Comparison of ENCODE assay signal across 14 cellular contexts in genomic region chr3:10166213-10166604, GRCh38. TPM values are rescaled to one million over a fixed set of nuclear protein-coding genes. Genes with fewer than 3 reads are reported as not detected.
DNase-seq lines count a peak whose midpoint lies in the region; ATAC-seq, FAIRE-seq and TF ChIP-seq lines count a peak whose summit lies in the region.
"Had no signal": no experiment of that assay in that cellular context is flagged by ENCODE, and none has a peak within 500 bp of the region (broad histone marks: within the 10 kb centered on the region; RNA-seq: fewer than 3 reads in every experiment).

No MANE protein-coding gene starts in this region.

- TF ChIP-seq CTCF in CD8-positive, alpha-beta T cell (IDR thresholded peaks at IDR 0.05) = no peak
- TF ChIP-seq CTCF in IMR-90 (conservative IDR thresholded peaks at IDR 0.05; ENCODE audit: low read depth, low read length) = no peak
- no peak for TF ChIP-seq CTCF in K562 (IDR thresholded peaks at IDR 0.05 in 2 of 3, conservative IDR thresholded peaks at IDR 0.05 in 1 of 3; ENCODE audit: insufficient read depth in 2 of 3, low read depth in 1 of 3, low read length in 3 of 3)
- TF ChIP-seq CTCF in natural killer cell (IDR thresholded peaks at IDR 0.05) = no peak

- H3K9ac ChIP-seq in IMR-90 (ENCODE audit: low read depth, low read length) = no peak overlapping the region
- H3K9ac ChIP-seq in K562 (ENCODE audit: insufficient read depth in 1 of 2, low read depth in 2 of 2, low read length in 2 of 2) = no peak overlapping the region

- no peak overlapping the region for H2BK120ac ChIP-seq in IMR-90 (ENCODE audit: low read depth, low read length)

- TF ChIP-seq POLR2A in IMR-90 (IDR thresholded peaks at IDR 0.05; ENCODE audit: low read depth, low read length) (no peak), K562 (conservative IDR thresholded peaks at IDR 0.05) (no peak)

- in situ Hi-C loops in IMR-90 (cut with MboI; ENCODE audit: low sequenced_read_pairs) (no loop called here), K562 (cut with MboI) (no loop called here)

- no peak overlapping the region for H2AFZ ChIP-seq in IMR-90 (replicated peaks; ENCODE audit: low read length, poor library complexity)
- H2AFZ ChIP-seq in K562 (ENCODE audit: low read depth, low read length) = no peak overlapping the region

- H4K5ac ChIP-seq in IMR-90 (ENCODE audit: low read depth, low read length) = no peak overlapping the region

- CTCF ChIA-PET in CD8-positive, alpha-beta T cell (lab: Charles Lee) = interaction anchor here (1.2 to 3.4 kb wide), 4 partner anchors 29 to 77 kb away, joined by 5 to 12 read pairs (median 6); no protein-coding TSS in a partner anchor
- CTCF ChIA-PET in IMR-90 (lab: Yijun Ruan, JAX) = no interaction called here
- CTCF ChIA-PET in K562 (lab: Yijun Ruan, JAX; ENCODE audit: low intra/inter-chr PET ratio) = no interaction called here

- intact Hi-C loops in CD8-positive, alpha-beta T cell (cut with DNase I, micrococcal nuclease) = no loop called here
- intact Hi-C loops in IMR-90 (cut with micrococcal nuclease) (no loop called here), K562 (cut with micrococcal nuclease) (no loop called here), natural killer cell (cut with micrococcal nuclease) (no loop called here)

- peak overlapping the region; percentile 82 for H3K4me3 Mint-ChIP-seq in CD8-positive, alpha-beta T cell
- H3K4me3 Mint-ChIP-seq in natural killer cell = peak overlapping the region; percentile 90

- H3K79me1 ChIP-seq in IMR-90 (ENCODE audit: low read depth in 1 of 2, low read length in 2 of 2) = peaks cover 21 to 49% of the 10 kb centered on the region in 2 experiments

- dilution Hi-C loops in IMR-90 (cut with HindIII; ENCODE audit: low sequenced_read_pairs, unreplicated experiment) = no loop called here

- H3K27me3 Mint-ChIP-seq in CD8-positive, alpha-beta T cell (ENCODE audit: low read depth) = no peaks in the 10 kb centered on the region
- no peaks in the 10 kb centered on the region for H3K27me3 Mint-ChIP-seq in natural killer cell (ENCODE audit: low read depth in 2 of 2)

- H3K4ac ChIP-seq in IMR-90 (ENCODE audit: low read depth, low read length) = no peak overlapping the region

- H4K20me1 ChIP-seq in IMR-90 (ENCODE audit: insufficient read depth, low read length) (no peaks in the 10 kb centered on the region), K562 (replicated peaks; ENCODE audit: control insufficient read depth, insufficient read depth, low read length) (no peaks in the 10 kb centered on the region)

- H3K9me3 ChIP-seq in CD8-positive, alpha-beta T cell (ENCODE audit: low read length) = no peaks in the 10 kb centered on the region
- H3K9me3 ChIP-seq in IMR-90 (ENCODE audit: control insufficient read depth, insufficient read depth, low read length) (no peaks in the 10 kb centered on the region), K562 (replicated peaks; ENCODE audit: control insufficient read depth, insufficient read depth, low read depth, low read length) (peaks cover 10% of the 10 kb centered on the region)
- H3K9me3 ChIP-seq: thyroid gland had no signal

- BruUV-seq in IMR-90 (replicated peaks; lab: Mats Ljungman, UMichigan) = TSS peak; percentile 53
- TSS peak; percentile 39 for BruUV-seq in K562 (replicated peaks; lab: Mats Ljungman, UMichigan)

- no peak for FAIRE-seq in K562 (lab: Jason Lieb, UNC)
- FAIRE-seq: D721Med had no signal

- H3K36me3 ChIP-seq in CD8-positive, alpha-beta T cell (ENCODE audit: insufficient read depth, low read length) = no peaks in the 10 kb centered on the region
- H3K36me3 ChIP-seq in IMR-90 (ENCODE audit: control insufficient read depth, insufficient read depth, low read length) (peaks cover 2% of the 10 kb centered on the region; the same call in 1 of the 2 replicates), K562 (ENCODE audit: control insufficient read depth, insufficient read depth, low read length) (no peaks in the 10 kb centered on the region)
- H3K36me3 ChIP-seq: thyroid gland had no signal

- no peak overlapping the region for H4K91ac ChIP-seq in IMR-90 (ENCODE audit: insufficient read depth, low read depth, low read length)

- H3K4me3 ChIP-seq in CD8-positive, alpha-beta T cell (ENCODE audit: low read depth, low read length) = no peak overlapping the region
- peak overlapping the region; percentile 7; the same call in 1 of the 2 replicates for H3K4me3 ChIP-seq in IMR-90 (ENCODE audit: insufficient read depth, low read depth, low read length)
- no peak overlapping the region for H3K4me3 ChIP-seq in K562
- H3K4me3 ChIP-seq: thyroid gland had no signal

- H3K4me1 Mint-ChIP-seq in CD8-positive, alpha-beta T cell (ENCODE audit: low read depth) = peaks cover 19% of the 10 kb centered on the region
- H3K4me1 Mint-ChIP-seq in natural killer cell = peaks cover 32 to 38% of the 10 kb centered on the region in 2 donors

- H3K18ac ChIP-seq in IMR-90 (ENCODE audit: low read depth, low read length) = no peak overlapping the region

- no peak overlapping the region for H3K27ac ChIP-seq in CD8-positive, alpha-beta T cell (ENCODE audit: low read depth, low read length)
- no peak overlapping the region; the same call in 1 of the 2 replicates for H3K27ac ChIP-seq in IMR-90 (ENCODE audit: insufficient read depth, low read length)
- H3K27ac ChIP-seq in K562 (ENCODE audit: extremely low read depth, low read depth, low read length) = no peak overlapping the region
- H3K27ac ChIP-seq: thyroid gland had no signal

- peak overlapping the region; percentile 66 for H3K4me2 ChIP-seq in IMR-90 (ENCODE audit: low read depth, low read length)
- H3K4me2 ChIP-seq in K562 (ENCODE audit: insufficient read depth, low read length) = no peak overlapping the region

- no peak for TF ChIP-seq EP300 in K562 (IDR thresholded peaks at IDR 0.05; ENCODE audit: low read length)

- H2BK20ac ChIP-seq in IMR-90 (ENCODE audit: low read depth, low read length) = no peak overlapping the region

- H2AK9ac ChIP-seq in IMR-90 (replicated peaks; ENCODE audit: low read depth, low read length, poor library complexity) = peak overlapping the region; percentile 79

- no peaks in the 10 kb centered on the region for H3K79me2 ChIP-seq in K562 (ENCODE audit: control insufficient read depth, insufficient read depth, low read length)

- no peak overlapping the region for H2BK5ac ChIP-seq in IMR-90 (ENCODE audit: low read depth, low read length, poor library complexity, severe bottlenecking)

- H3K9me1 ChIP-seq in IMR-90 (ENCODE audit: insufficient read depth, low read length) (no peaks in the 10 kb centered on the region), K562 (ENCODE audit: control insufficient read depth, insufficient read depth, low read length) (no peaks in the 10 kb centered on the region)

- ATAC-seq in CD8-positive, alpha-beta T cell = no peak
- no peak for ATAC-seq in IMR-90 (ENCODE audit: low read depth)
- ATAC-seq in K562 = no peak
- ATAC-seq in natural killer cell = no peak
- no peak for ATAC-seq in GM21737 (IDR thresholded peaks at IDR 0.05; ENCODE audit: unreplicated experiment)
- no peak for ATAC-seq in GM21367 (IDR thresholded peaks at IDR 0.05; ENCODE audit: unreplicated experiment)

- no peak overlapping the region for H3K23ac ChIP-seq in IMR-90 (ENCODE audit: low read depth, low read length)

- no peak overlapping the region for H3K14ac ChIP-seq in IMR-90 (replicated peaks; ENCODE audit: low read depth, low read length)

- WGBS in IMR-90 (ENCODE audit: extremely low coverage in 2 of 2, insufficient read length in 1 of 2), 2 experiments = 88% methylated on average over 4 of the region's 5 CpGs; no CpG with 5 or more reads in 1 of the 2 experiments
- 61% methylated on average over 5 of the region's 5 CpGs for WGBS in K562 (ENCODE audit: insufficient coverage, low coverage, missing lambda C conversion rate)

- H2BK15ac ChIP-seq in IMR-90 (ENCODE audit: low read depth, low read length) = no peak overlapping the region

- H3K27me3 ChIP-seq in CD8-positive, alpha-beta T cell (ENCODE audit: insufficient read depth, low read length) = no peaks in the 10 kb centered on the region
- H3K27me3 ChIP-seq in IMR-90 (ENCODE audit: control insufficient read depth, insufficient read depth, low read length) (no peaks in the 10 kb centered on the region), K562 (ENCODE audit: control insufficient read depth in 2 of 2, insufficient read depth in 2 of 2, low read length in 2 of 2) (no peaks in the 10 kb centered on the region)
- H3K27me3 ChIP-seq: thyroid gland had no signal

- no peak overlapping the region for H3K56ac ChIP-seq in IMR-90 (ENCODE audit: extremely low read depth, insufficient read depth, low read length)

- no peak for DNase-seq in CD8-positive, alpha-beta T cell
- DNase-seq in IMR-90 (no peak), K562 (ENCODE audit: extremely low read depth in 1 of 4, low spot score in 3 of 4) (peak in 2 of 4 experiments; percentile 8 to 20), natural killer cell (no peak), DMS79 treated with DMSO at 0.1 percent for 48 hours (lab: John Stamatoyannopoulos, UW) (no peak)
- DNase-seq: activated CD4-positive, CD25-positive, alpha-beta regulatory T cell treated with anti-CD3 and anti-CD28 coated beads, Interleukin-2, amount 50 U/mL, for 72 hours; foreskin melanocyte; islet precursor cell; Kasumi-1; NCI-H2029 treated with DMSO at 0.1 percent for 48 hours had no signal

- peak overlapping the region; percentile 68 for H3K27ac Mint-ChIP-seq in CD8-positive, alpha-beta T cell
- H3K27ac Mint-ChIP-seq in natural killer cell = peak overlapping the region; percentile 58 to 78

- no peak overlapping the region for H4K8ac ChIP-seq in IMR-90 (ENCODE audit: low read depth in 2 of 2, low read length in 2 of 2)

- no peak overlapping the region for H2AK5ac ChIP-seq in IMR-90 (ENCODE audit: low read depth, low read length)

- peaks cover 16% of the 10 kb centered on the region for H3K36me3 Mint-ChIP-seq in CD8-positive, alpha-beta T cell
- peaks cover 8% of the 10 kb centered on the region for H3K36me3 Mint-ChIP-seq in natural killer cell

- POLR2A ChIA-PET in CD8-positive, alpha-beta T cell (lab: Charles Lee) = interaction anchor here (0.9 to 1.9 kb wide), 4 partner anchors 20 to 76 kb away, joined by 4 to 6 read pairs (median 4); no protein-coding TSS in a partner anchor
- POLR2A ChIA-PET in IMR-90 (lab: Charles Lee; ENCODE audit: unreplicated experiment) = no interaction called here
- POLR2A ChIA-PET in K562 (lab: Yijun Ruan, JAX) = no interaction called here

- peaks cover 16% of the 10 kb centered on the region for H3K4me1 ChIP-seq in CD8-positive, alpha-beta T cell (ENCODE audit: insufficient read depth, low read length)
- 0 out of 2 replicates have a peak, but pooled peaks cover 2% of the 10 kb centered on the region for H3K4me1 ChIP-seq in IMR-90 (ENCODE audit: control insufficient read depth, insufficient read depth, low read length)
- peaks cover 0 to 23% of the 10 kb centered on the region in 2 experiments; a peak in 3 of 5 replicates for H3K4me1 ChIP-seq in K562 (replicated peaks in 1 of 2; ENCODE audit: control insufficient read depth in 2 of 2, insufficient read depth in 2 of 2, low read length in 2 of 2)

- no peak for TF ChIP-seq RAD21 in IMR-90 (IDR thresholded peaks at IDR 0.05; ENCODE audit: low read length)
- no peak for TF ChIP-seq RAD21 in K562 (CRISPR knock-in tag; conservative IDR thresholded peaks at IDR 0.05 in 1 of 2, IDR thresholded peaks at IDR 0.05 in 1 of 2)

- peaks cover 7% of the 10 kb centered on the region for H3K9me3 Mint-ChIP-seq in CD8-positive, alpha-beta T cell
- peaks cover 4 to 7% of the 10 kb centered on the region in 2 donors for H3K9me3 Mint-ChIP-seq in natural killer cell

RNA-seq across cellular contexts. Expression of gene IRAK2, which starts 1.5 kb away (rescaled TPM):
- total RNA-seq in CD8-positive, alpha-beta T cell = 1 to 10 TPM; 1.6 to 1.7 TPM
- total RNA-seq in IMR-90 (2012; rRNA removed) (8.1 and 8.6 TPM in 2 replicates), K562 (2014; rRNA removed) (2.5 and 4.7 TPM in 2 replicates), K562 (2014; rRNA removed; fragmentation: Illumina TruSeq; extraction: Trizol) (2.7 TPM in 2 replicates), K562 (2015; rRNA removed; fragmentation: Illumina TruSeq; extraction: Trizol) (1.7 and 1.8 TPM in 2 replicates), K562 (2021) (3.1 and 3.2 TPM in 2 replicates), natural killer cell (10 to 100 TPM; 10.4 to 28.2 (median 10.9) TPM)
- polyA plus RNA-seq in IMR-90 (2012; rRNA removed) (6.9 and 7.8 TPM in 2 replicates), K562 (2011; rRNA removed) (3.6 and 4.4 TPM in 2 replicates), K562 (2014; fragmentation: Illumina TruSeq; extraction: Trizol) (3.2 and 3.8 TPM in 2 replicates), K562 (2014; fragmentation: Nextera tagmentation; extraction: Ambion mirVana) (1 to 10 TPM in 1 of 2 experiments, under 1 TPM in 1; 0.42 to 1.0 TPM), K562 (2014; rRNA removed) (2.7 and 2.9 TPM in 2 replicates)
- polyA plus RNA-seq in IMR-90 (2012; cell fraction: cytosol; rRNA removed) = 5.1 and 6.1 TPM in 2 replicates
- 4.2 and 6.2 TPM in 2 replicates for polyA plus RNA-seq in IMR-90 (2012; cell fraction: nucleus; rRNA removed; ENCODE audit: low replicate concordance)
- total RNA-seq in K562 (2011; cell fraction: chromatin; rRNA removed; ENCODE audit: low replicate concordance) = 3.6 and 5.6 TPM in 2 replicates
- total RNA-seq in K562 (2011; cell fraction: nucleolus; rRNA removed) = 3.4 and 4.5 TPM in 2 replicates
- total RNA-seq in K562 (2011; cell fraction: nucleoplasm; rRNA removed) = 3.7 and 4.1 TPM in 2 replicates
- polyA plus RNA-seq in K562 (2011; cell fraction: cytosol; rRNA removed) = 4.2 and 5.7 TPM in 2 replicates
- 1.3 and 1.9 TPM in 2 replicates for polyA plus RNA-seq in K562 (2011; cell fraction: nucleus; rRNA removed)
- polyA plus RNA-seq in K562 (2012) = 1.8 and 2.8 TPM in 2 replicates
- polyA minus RNA-seq in K562 (2011; rRNA and poly(A)+ RNA removed) = 2.3 and 3.5 TPM in 2 replicates
- polyA minus RNA-seq in K562 (2011; cell fraction: cytosol; rRNA and poly(A)+ RNA removed) = 1.9 and 3.1 TPM in 2 replicates
- polyA minus RNA-seq in K562 (2011; cell fraction: nucleus; rRNA and poly(A)+ RNA removed) = 1.1 and 1.2 TPM in 2 replicates

RNA-seq across cellular contexts. Expression of gene VHL, which starts 24.6 kb away (rescaled TPM):
- total RNA-seq in CD8-positive, alpha-beta T cell = 10 to 100 TPM; 50.8 to 55.0 TPM
- total RNA-seq in IMR-90 (2012; rRNA removed) (11.8 and 19.2 TPM in 2 replicates), K562 (2014; rRNA removed) (73.9 and 82.2 TPM in 2 replicates), K562 (2014; rRNA removed; fragmentation: Illumina TruSeq; extraction: Trizol) (109 and 120 TPM in 2 replicates), K562 (2015; rRNA removed; fragmentation: Illumina TruSeq; extraction: Trizol) (90.5 and 91.1 TPM in 2 replicates), K562 (2021) (79.4 and 93.6 TPM in 2 replicates), natural killer cell (100 to 1,000 TPM in 2 of 3 donors, 10 to 100 TPM in 1; 94.9 to 113 (median 102) TPM)
- polyA plus RNA-seq in IMR-90 (2012; rRNA removed) (8.9 and 11.7 TPM in 2 replicates), K562 (2011; rRNA removed) (49.8 and 55.3 TPM in 2 replicates), K562 (2014; fragmentation: Illumina TruSeq; extraction: Trizol) (73.5 and 84.1 TPM in 2 replicates), K562 (2014; fragmentation: Nextera tagmentation; extraction: Ambion mirVana) (10 to 100 TPM; 16.3 to 22.7 TPM), K562 (2014; rRNA removed) (58.7 and 74.2 TPM in 2 replicates)
- polyA plus RNA-seq in IMR-90 (2012; cell fraction: cytosol; rRNA removed) = 4.9 and 7.9 TPM in 2 replicates
- polyA plus RNA-seq in IMR-90 (2012; cell fraction: nucleus; rRNA removed; ENCODE audit: low replicate concordance) = 6.8 and 15.4 TPM in 2 replicates
- 75.2 and 83.6 TPM in 2 replicates for total RNA-seq in K562 (2011; cell fraction: chromatin; rRNA removed; ENCODE audit: low replicate concordance)
- total RNA-seq in K562 (2011; cell fraction: nucleolus; rRNA removed) = 45.5 and 50.2 TPM in 2 replicates
- total RNA-seq in K562 (2011; cell fraction: nucleoplasm; rRNA removed) = 91.8 and 160 TPM in 2 replicates
- polyA plus RNA-seq in K562 (2011; cell fraction: cytosol; rRNA removed) = 19.7 and 34.1 TPM in 2 replicates
- 35.5 and 39.4 TPM in 2 replicates for polyA plus RNA-seq in K562 (2011; cell fraction: nucleus; rRNA removed)
- polyA plus RNA-seq in K562 (2012) = 78.7 and 123 TPM in 2 replicates
- polyA minus RNA-seq in K562 (2011; rRNA and poly(A)+ RNA removed) = 70.6 and 72.7 TPM in 2 replicates
- 22.2 and 30.4 TPM in 2 replicates for polyA minus RNA-seq in K562 (2011; cell fraction: cytosol; rRNA and poly(A)+ RNA removed)
- polyA minus RNA-seq in K562 (2011; cell fraction: nucleus; rRNA and poly(A)+ RNA removed) = 11.8 and 13.1 TPM in 2 replicates

RNA-seq across cellular contexts. Expression of gene BRK1, which starts 50.7 kb away (rescaled TPM):
- total RNA-seq in CD8-positive, alpha-beta T cell = 10 to 100 TPM; 31.5 to 36.3 TPM
- total RNA-seq in IMR-90 (2012; rRNA removed) (81.4 and 123 TPM in 2 replicates), K562 (2014; rRNA removed) (105 and 110 TPM in 2 replicates), K562 (2014; rRNA removed; fragmentation: Illumina TruSeq; extraction: Trizol) (148 and 174 TPM in 2 replicates), K562 (2015; rRNA removed; fragmentation: Illumina TruSeq; extraction: Trizol) (148 and 161 TPM in 2 replicates), K562 (2021) (139 and 140 TPM in 2 replicates), natural killer cell (10 to 100 TPM; 65.8 to 78.5 (median 75.0) TPM)
- polyA plus RNA-seq in IMR-90 (2012; rRNA removed) (195 and 235 TPM in 2 replicates), K562 (2011; rRNA removed) (295 and 316 TPM in 2 replicates), K562 (2014; fragmentation: Illumina TruSeq; extraction: Trizol) (250 and 293 TPM in 2 replicates), K562 (2014; fragmentation: Nextera tagmentation; extraction: Ambion mirVana) (100 to 1,000 TPM; 538 to 634 TPM), K562 (2014; rRNA removed) (252 and 265 TPM in 2 replicates)
- polyA plus RNA-seq in IMR-90 (2012; cell fraction: cytosol; rRNA removed) = 62.1 and 106 TPM in 2 replicates
- 19.3 and 61.7 TPM in 2 replicates for polyA plus RNA-seq in IMR-90 (2012; cell fraction: nucleus; rRNA removed; ENCODE audit: low replicate concordance)
- total RNA-seq in K562 (2011; cell fraction: chromatin; rRNA removed; ENCODE audit: low replicate concordance) = 34.5 and 36.9 TPM in 2 replicates
- total RNA-seq in K562 (2011; cell fraction: nucleolus; rRNA removed) = 28.4 and 29.7 TPM in 2 replicates
- 50.7 and 104 TPM in 2 replicates for total RNA-seq in K562 (2011; cell fraction: nucleoplasm; rRNA removed)
- polyA plus RNA-seq in K562 (2011; cell fraction: cytosol; rRNA removed) = 189 and 259 TPM in 2 replicates
- 67.0 and 104 TPM in 2 replicates for polyA plus RNA-seq in K562 (2011; cell fraction: nucleus; rRNA removed)
- polyA plus RNA-seq in K562 (2012) = 244 and 289 TPM in 2 replicates
- 110 and 120 TPM in 2 replicates for polyA minus RNA-seq in K562 (2011; rRNA and poly(A)+ RNA removed)
- 37.0 and 45.9 TPM in 2 replicates for polyA minus RNA-seq in K562 (2011; cell fraction: cytosol; rRNA and poly(A)+ RNA removed)
- polyA minus RNA-seq in K562 (2011; cell fraction: nucleus; rRNA and poly(A)+ RNA removed) = 11.7 and 28.9 TPM in 2 replicates

RNA-seq across cellular contexts. Expression of gene FANCD2OS, which starts 58.2 kb away (rescaled TPM):
- total RNA-seq in CD8-positive, alpha-beta T cell = not detected
- total RNA-seq in IMR-90 (2012; rRNA removed) = not detected in 2 replicates
- polyA plus RNA-seq in IMR-90 (2012; rRNA removed) = not detected in 2 replicates
- not detected in 2 replicates for polyA plus RNA-seq in IMR-90 (2012; cell fraction: cytosol; rRNA removed)
- not detected in 2 replicates for polyA plus RNA-seq in IMR-90 (2012; cell fraction: nucleus; rRNA removed; ENCODE audit: low replicate concordance)
- not detected in 2 replicates for total RNA-seq in K562 (2011; cell fraction: chromatin; rRNA removed; ENCODE audit: low replicate concordance)
- not detected in 2 replicates for total RNA-seq in K562 (2011; cell fraction: nucleolus; rRNA removed)
- not detected in 2 replicates for total RNA-seq in K562 (2011; cell fraction: nucleoplasm; rRNA removed)
- total RNA-seq in K562 (2014; rRNA removed) = not detected in 2 replicates
- total RNA-seq in K562 (2014; rRNA removed; fragmentation: Illumina TruSeq; extraction: Trizol) = not detected in 2 replicates
- total RNA-seq in K562 (2015; rRNA removed; fragmentation: Illumina TruSeq; extraction: Trizol) = not detected in 2 replicates
- total RNA-seq in K562 (2021) = not detected in 2 replicates
- polyA plus RNA-seq in K562 (2011; rRNA removed) = not detected in 2 replicates
- not detected in 2 replicates for polyA plus RNA-seq in K562 (2011; cell fraction: cytosol; rRNA removed)
- not detected in 2 replicates for polyA plus RNA-seq in K562 (2011; cell fraction: nucleus; rRNA removed)
- polyA plus RNA-seq in K562 (2012) = not detected in 2 replicates
- polyA plus RNA-seq in K562 (2014; fragmentation: Illumina TruSeq; extraction: Trizol) = not detected in 2 replicates
- polyA plus RNA-seq in K562 (2014; fragmentation: Nextera tagmentation; extraction: Ambion mirVana) = not detected
- not detected in 2 replicates for polyA plus RNA-seq in K562 (2014; rRNA removed)
- not detected in 2 replicates for polyA minus RNA-seq in K562 (2011; rRNA and poly(A)+ RNA removed)
- polyA minus RNA-seq in K562 (2011; cell fraction: cytosol; rRNA and poly(A)+ RNA removed) = not detected in 2 replicates
- not detected in 2 replicates for polyA minus RNA-seq in K562 (2011; cell fraction: nucleus; rRNA and poly(A)+ RNA removed)
- total RNA-seq in natural killer cell = not detected
- total RNA-seq: thyroid gland had no signal
